ENCODE assay signal across 24 cellular contexts in genomic region chr20:19769516-19769915, GRCh38. TPM values are rescaled to one million over a fixed set of nuclear protein-coding genes. Genes with fewer than 3 reads are reported as not detected.
A peak's percentile ranks its signal among the peaks of the same experiment; 100 is the strongest.
DNase-seq lines count a peak whose midpoint lies in the region; FAIRE-seq and TF ChIP-seq lines count a peak whose summit lies in the region.
"Had no signal": no experiment of that assay in that cellular context is flagged by ENCODE, and none has a peak within 500 bp of the region (broad histone marks: within the 10 kb centered on the region; RNA-seq: fewer than 3 reads in every experiment).

No MANE protein-coding gene starts in this region.

- peaks cover 47% of the 10 kb centered on the region for H4K20me1 ChIP-seq in osteoblast (ENCODE audit: insufficient read depth, low read length)

- H3K4me3 ChIP-seq in kidney (ENCODE audit: low read length in 2 of 2) (no peak overlapping the region), osteoblast (ENCODE audit: insufficient read depth, low read length) (no peak overlapping the region), tibial nerve (no peak overlapping the region)
- H3K4me3 ChIP-seq: GM23338, MG63 had no signal

- H3K36me3 Mint-ChIP-seq in type B pancreatic cell = peaks cover 23% of the 10 kb centered on the region
- H3K36me3 Mint-ChIP-seq: IgD-negative memory B cell had no signal

- H3K27ac Mint-ChIP-seq in type B pancreatic cell = peak overlapping the region; percentile 63
- H3K27ac Mint-ChIP-seq: IgD-negative memory B cell had no signal

- no peaks in the 10 kb centered on the region for H3K9me3 ChIP-seq in kidney (ENCODE audit: control insufficient read depth in 1 of 2, low read length in 2 of 2)
- H3K9me3 ChIP-seq in osteoblast (ENCODE audit: low read depth, low read length) = no peaks in the 10 kb centered on the region
- H3K9me3 ChIP-seq in tibial nerve = no peaks in the 10 kb centered on the region
- H3K9me3 ChIP-seq: MG63 had no signal

- H3K79me2 ChIP-seq in osteoblast (ENCODE audit: insufficient read depth, low read length) = peaks cover 11% of the 10 kb centered on the region

- peaks cover 7 to 8% of the 10 kb centered on the region in 2 donors for H3K4me1 ChIP-seq in kidney (ENCODE audit: control insufficient read depth in 1 of 2, insufficient read depth in 1 of 2, low read depth in 1 of 2, low read length in 2 of 2)
- H3K4me1 ChIP-seq in osteoblast (ENCODE audit: insufficient read depth, low read length) = no peaks in the 10 kb centered on the region
- H3K4me1 ChIP-seq in tibial nerve = peaks cover 0 to 18% (median 1%) of the 10 kb centered on the region in 4 donors

- no peaks in the 10 kb centered on the region for H3K36me3 ChIP-seq in kidney (ENCODE audit: control insufficient read depth in 1 of 2, insufficient read depth in 2 of 2, low read length in 2 of 2)
- H3K36me3 ChIP-seq in osteoblast (ENCODE audit: insufficient read depth, low read length) = no peaks in the 10 kb centered on the region
- peaks cover 0 to 3% (median 0%) of the 10 kb centered on the region in 3 donors for H3K36me3 ChIP-seq in tibial nerve
- H3K36me3 ChIP-seq: MG63 had no signal

- FAIRE-seq in kidney (lab: Jason Lieb, UNC) = peak; percentile 8
- FAIRE-seq: HTR-8/SVneo had no signal

- 73 to 84% methylated on average over 2 of the region's 2 CpGs for WGBS in tibial nerve, 2 donors

- DNase-seq in DMS 273 (lab: John Stamatoyannopoulos, UW; ENCODE audit: unreplicated experiment) (peak; percentile 35), DMS 273 treated with DMSO at 0.1 percent for 48 hours (lab: John Stamatoyannopoulos, UW) (no peak), kidney (no peak), osteoblast (ENCODE audit: insufficient read length, low spot score, missing footprints) (peak; percentile 63), type B pancreatic cell (ENCODE audit: extremely low spot score, unreplicated experiment) (peak; percentile 11), GDM1 (lab: John Stamatoyannopoulos, UW) (no peak), tibial nerve (ENCODE audit: low spot score in 2 of 2) (no peak), RPMI8226 (no peak)
- DNase-seq: AML-193, DND-41, HCEC 1CT, Kasumi-1, MG63, NCI-H1048, NCI-H1436 treated with DMSO at 0.1 percent for 48 hours, NCI-H2029, NCI-H446 treated with DMSO at 0.1 percent for 48 hours, NCI-H774, PC-3 had no signal

- no peaks in the 10 kb centered on the region for H3K27me3 Mint-ChIP-seq in type B pancreatic cell

- no peak overlapping the region for H3K4me2 ChIP-seq in osteoblast (ENCODE audit: insufficient read depth, low read length)
- H3K4me2 ChIP-seq: GM23338 had no signal

- H3K4me3 Mint-ChIP-seq in type B pancreatic cell = peak overlapping the region; percentile 13
- H3K4me3 Mint-ChIP-seq: GM23338, IgD-negative memory B cell had no signal

- H3K4me1 Mint-ChIP-seq in type B pancreatic cell (ENCODE audit: unreplicated experiment) = peaks cover 55% of the 10 kb centered on the region

- no peak overlapping the region for H3K9ac ChIP-seq in kidney (ENCODE audit: low read length in 2 of 2)

- H3K9me3 Mint-ChIP-seq in type B pancreatic cell = peaks cover 4% of the 10 kb centered on the region
- H3K9me3 Mint-ChIP-seq: GM23338, IgD-negative memory B cell had no signal

- TF ChIP-seq CTCF in kidney (IDR thresholded peaks at IDR 0.05; ENCODE audit: borderline replicate concordance, extremely low read depth, insufficient read depth) (no peak), osteoblast (IDR thresholded peaks at IDR 0.05; ENCODE audit: extremely low read depth, low read depth, low read length) (no peak), type B pancreatic cell (conservative IDR thresholded peaks at IDR 0.05) (no peak), tibial nerve (IDR thresholded peaks at IDR 0.05) (no peak)

- TF ChIP-seq POLR2A in tibial nerve (IDR thresholded peaks at IDR 0.05) = no peak

- H3K27me3 ChIP-seq in osteoblast (ENCODE audit: insufficient read depth, low read length) (no peaks in the 10 kb centered on the region), tibial nerve (no peaks in the 10 kb centered on the region)
- H3K27me3 ChIP-seq: MG63 had no signal

- no peak for TF ChIP-seq EP300 in tibial nerve (IDR thresholded peaks at IDR 0.05)

- intact Hi-C loops in kidney (cut with DNase I) = no loop called here

- H3K27ac ChIP-seq in kidney (ENCODE audit: low read depth in 2 of 2, low read length in 2 of 2) (no peak overlapping the region), osteoblast (ENCODE audit: low read depth, low read length) (no peak overlapping the region), tibial nerve (no peak overlapping the region)
- H3K27ac ChIP-seq: 22Rv1, C4-2B had no signal

- no peak overlapping the region for H2AFZ ChIP-seq in osteoblast (ENCODE audit: low read length)

RNA-seq across cellular contexts. Expression of gene RIN2, which starts 11.5 kb away (rescaled TPM):
- 109 TPM for total RNA-seq in kidney
- 20.2 TPM for polyA plus RNA-seq in kidney (ENCODE audit: insufficient read depth, low read depth, low replicate concordance)
- 55.7 and 63.6 TPM in 2 replicates for total RNA-seq in osteoblast
- total RNA-seq in type B pancreatic cell (ENCODE audit: low replicate concordance) = 44.8 and 46.8 TPM in 2 replicates
- 10 to 100 TPM; 65.1 to 91.5 (median 69.9) TPM for total RNA-seq in tibial nerve
- polyA plus RNA-seq: IgD-negative memory B cell had no signal

Comparison
In these comparisons a context has a peak if more than half of its experiments do, and no peak if none do; other contexts are left out.
1. DNase-seq: peak in DMS 273 (single experiment), osteoblast (single experiment) and type B pancreatic cell (single experiment); none in DMS 273 treated with DMSO at 0.1 percent for 48 hours (single experiment), kidney (single experiment), GDM1 (single experiment), tibial nerve (0 of 2) and RPMI8226 (single experiment).